20 cellular contexts compared by ENCODE assay signal in genomic region chr4:152309418-152309817, GRCh38.
DNase-seq lines count a peak whose midpoint lies in the region; FAIRE-seq and TF ChIP-seq lines count a peak whose summit lies in the region.
"Had no signal": no experiment of that assay in that cellular context is flagged by ENCODE, and none has a peak within 500 bp of the region (broad histone marks: within the 10 kb centered on the region; RNA-seq: fewer than 3 reads in every experiment).

No MANE protein-coding gene starts in this region.

- DNase-seq in COR-L47 (lab: John Stamatoyannopoulos, UW): peak; percentile 83
- no peak for DNase-seq in GM19239 (ENCODE audit: insufficient read length, low spot score)
- DNase-seq in NCI-H2029 (lab: John Stamatoyannopoulos, UW): peak; percentile 18
- DNase-seq in SK-N-SH: peak; percentile 57
- DNase-seq in NCI-H187 (lab: John Stamatoyannopoulos, UW): no peak
- DNase-seq in SIG-M5 treated with dmso at 0.1 percent for 504 hours (lab: John Stamatoyannopoulos, UW; ENCODE audit: unreplicated experiment): no peak
- no peak for DNase-seq in brain microvascular endothelial cell
- DNase-seq: activated CD4-positive, alpha-beta T cell treated with anti-CD3 and anti-CD28 coated beads, Interleukin-2, amount 10 ng/mL, durations not matched to agents 7 days and 5 days; activated naive CD8-positive, alpha-beta T cell treated with anti-CD3 and anti-CD28 coated beads, Interleukin-2, amount 10 ng/mL, durations not matched to agents 7 days and 5 days; cerebellar nuclear complex; glutamatergic neuron; left cardiac atrium; naive B cell; occipital lobe; T-helper 17 cell had no signal

- peak overlapping the region in 1 of 2 experiments; percentile 88; a peak in 2 of 4 replicates for H3K27ac ChIP-seq in SK-N-SH (ENCODE audit: low read depth in 2 of 2, low read length in 1 of 2)
- no peak overlapping the region for H3K27ac ChIP-seq in brain microvascular endothelial cell
- H3K27ac ChIP-seq: SJSA1, vagina had no signal

- H3K4me1 ChIP-seq in SK-N-SH (ENCODE audit: control insufficient read depth in 1 of 2, insufficient read depth in 2 of 2, low read depth in 1 of 2, low read length in 1 of 2): peaks cover 0 to 18% of the 10 kb centered on the region in 2 experiments; a peak in 2 of 4 replicates
- H3K4me1 ChIP-seq: vagina had no signal

- peak in 1 of 2 experiments; percentile 92; a peak in 2 of 4 replicates for TF ChIP-seq EP300 in SK-N-SH (IDR thresholded peaks at IDR 0.05; ENCODE audit: borderline replicate concordance in 1 of 2, low read depth in 1 of 2, low read length in 1 of 2)

- TF ChIP-seq CTCF in SK-N-SH (IDR thresholded peaks at IDR 0.05): no peak
- TF ChIP-seq CTCF in brain microvascular endothelial cell (IDR thresholded peaks at IDR 0.05; ENCODE audit: low read depth, low read length, missing control alignments): no peak

- FAIRE-seq in GM19239 (lab: Jason Lieb, UNC): peak; percentile 48
- FAIRE-seq: H1, K562, small intestine had no signal

- H3K27me3 ChIP-seq in SK-N-SH (ENCODE audit: insufficient read depth): no peaks in the 10 kb centered on the region
- peaks cover 3% of the 10 kb centered on the region for H3K27me3 ChIP-seq in brain microvascular endothelial cell (replicated peaks)
- H3K27me3 ChIP-seq: SJSA1, vagina had no signal

- no peaks in the 10 kb centered on the region for H3K9me2 ChIP-seq in SK-N-SH

- no peaks in the 10 kb centered on the region for H4K20me1 ChIP-seq in SK-N-SH (ENCODE audit: insufficient read depth)

- in situ Hi-C loops in brain microvascular endothelial cell (cut with HindIII; ENCODE audit: low pct_ligation_motif_present, low sequenced_read_pairs): no loop called here

- POLR2A ChIA-PET in SK-N-SH (lab: Yijun Ruan, JAX): no interaction called here

- no peak overlapping the region for H2AFZ ChIP-seq in SK-N-SH (ENCODE audit: low read depth)

- H3K4me3 ChIP-seq in SK-N-SH (ENCODE audit: low read depth in 2 of 2, low read length in 1 of 2) (no peak overlapping the region), brain microvascular endothelial cell (ENCODE audit: low read depth, low read length) (no peak overlapping the region)
- H3K4me3 ChIP-seq: K562, SJSA1, vagina had no signal

- no peak overlapping the region for H3K4me2 ChIP-seq in SK-N-SH

- H3K9ac ChIP-seq in SK-N-SH: no peak overlapping the region

- H3K79me2 ChIP-seq in SK-N-SH (ENCODE audit: insufficient read depth): no peaks in the 10 kb centered on the region

- WGBS in SK-N-SH (ENCODE audit: low lambda C conversion rate): 22% methylated on average over 2 of the region's 2 CpGs

- no peaks in the 10 kb centered on the region for H3K36me3 ChIP-seq in SK-N-SH (replicated peaks in 1 of 2; ENCODE audit: control insufficient read depth in 1 of 2, insufficient read depth in 2 of 2, low read length in 1 of 2)
- H3K36me3 ChIP-seq in brain microvascular endothelial cell (replicated peaks): no peaks in the 10 kb centered on the region
- H3K36me3 ChIP-seq: SJSA1, vagina had no signal

- H3F3A ChIP-seq in SK-N-SH (replicated peaks; ENCODE audit: insufficient read depth): no peaks in the 10 kb centered on the region

- TF ChIP-seq RAD21 in SK-N-SH (IDR thresholded peaks at IDR 0.05; ENCODE audit: low read length): peak; percentile 35; the same call in 1 of the 2 replicates

- CTCF ChIA-PET in SK-N-SH (lab: Yijun Ruan, JAX): interaction anchor here (1.0 to 1.2 kb wide), 3 partner anchors 9 to 39 kb away, joined by 3 to 4 read pairs (median 3); no protein-coding TSS in a partner anchor

- no peaks in the 10 kb centered on the region for H3K9me3 ChIP-seq in SK-N-SH
- H3K9me3 ChIP-seq: SJSA1, vagina had no signal

TF ChIP-seq in SK-N-SH, 30 proteins besides CTCF, POLR2A, EP300 and RAD21:
- TF ChIP-seq CHD2 (IDR thresholded peaks at IDR 0.05; ENCODE audit: low read length, partially characterized antibody) (peak; percentile 75), FOXJ3 (CRISPR knock-in tag; IDR thresholded peaks at IDR 0.05) (peak; percentile 71; the same call in 1 of the 2 replicates), YY1 (IDR thresholded peaks at IDR 0.05; ENCODE audit: low read depth) (no peak), USF1 (IDR thresholded peaks at IDR 0.05; ENCODE audit: borderline replicate concordance, low read depth) (no peak), FOXM1 (IDR thresholded peaks at IDR 0.05; ENCODE audit: low read depth) (no peak), TAF1 (IDR thresholded peaks at IDR 0.05; ENCODE audit: borderline replicate concordance, low read depth, low read length) (no peak), ZBTB33 (IDR thresholded peaks at IDR 0.05; ENCODE audit: borderline replicate concordance, low read depth) (no peak), ELF1 (IDR thresholded peaks at IDR 0.05) (no peak), GATA2 (CRISPR knock-in tag; IDR thresholded peaks at IDR 0.05) (peak; percentile 86), NFIC (IDR thresholded peaks at IDR 0.05; ENCODE audit: borderline replicate concordance) (no peak), TEAD4 (IDR thresholded peaks at IDR 0.05; ENCODE audit: borderline replicate concordance, insufficient read depth) (no peak), TCF12 (IDR thresholded peaks at IDR 0.05) (peak; percentile 22; the same call in 1 of the 2 replicates), GABPA (IDR thresholded peaks at IDR 0.05; ENCODE audit: low read depth) (no peak), EZH2phosphoT487 (IDR thresholded peaks at IDR 0.05; ENCODE audit: borderline replicate concordance, low read depth) (no peak), RCOR1 (IDR thresholded peaks at IDR 0.05; ENCODE audit: low read length) (peak; percentile 78; the same call in 1 of the 2 replicates), MXI1 (IDR thresholded peaks at IDR 0.05; ENCODE audit: low read depth, low read length) (peak; percentile 70; the same call in 1 of the 2 replicates), PBX3 (IDR thresholded peaks at IDR 0.05) (no peak), SMC3 (IDR thresholded peaks at IDR 0.05; ENCODE audit: low read depth, low read length) (no peak), NRF1 (IDR thresholded peaks at IDR 0.05; ENCODE audit: low read depth, low read length) (no peak), JUND (IDR thresholded peaks at IDR 0.05) (no peak)
- TF ChIP-seq, protein P1, sequence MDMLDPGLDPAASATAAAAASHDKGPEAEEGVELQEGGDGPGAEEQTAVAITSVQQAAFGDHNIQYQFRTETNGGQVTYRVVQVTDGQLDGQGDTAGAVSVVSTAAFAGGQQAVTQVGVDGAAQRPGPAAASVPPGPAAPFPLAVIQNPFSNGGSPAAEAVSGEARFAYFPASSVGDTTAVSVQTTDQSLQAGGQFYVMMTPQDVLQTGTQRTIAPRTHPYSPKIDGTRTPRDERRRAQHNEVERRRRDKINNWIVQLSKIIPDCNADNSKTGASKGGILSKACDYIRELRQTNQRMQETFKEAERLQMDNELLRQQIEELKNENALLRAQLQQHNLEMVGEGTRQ (IDR thresholded peaks at IDR 0.05; ENCODE audit: borderline replicate concordance, low read depth, low read length): no peak

Comparison
In these comparisons a context has a peak if more than half of its experiments do, and no peak if none do; other contexts are left out.
1. DNase-seq: peak in COR-L47 (single experiment), NCI-H2029 (single experiment) and SK-N-SH (single experiment); none in GM19239 (single experiment), NCI-H187 (0 of 2), SIG-M5 treated with dmso at 0.1 percent for 504 hours (single experiment) and brain microvascular endothelial cell (single experiment).